In the genomic region with DNA sequence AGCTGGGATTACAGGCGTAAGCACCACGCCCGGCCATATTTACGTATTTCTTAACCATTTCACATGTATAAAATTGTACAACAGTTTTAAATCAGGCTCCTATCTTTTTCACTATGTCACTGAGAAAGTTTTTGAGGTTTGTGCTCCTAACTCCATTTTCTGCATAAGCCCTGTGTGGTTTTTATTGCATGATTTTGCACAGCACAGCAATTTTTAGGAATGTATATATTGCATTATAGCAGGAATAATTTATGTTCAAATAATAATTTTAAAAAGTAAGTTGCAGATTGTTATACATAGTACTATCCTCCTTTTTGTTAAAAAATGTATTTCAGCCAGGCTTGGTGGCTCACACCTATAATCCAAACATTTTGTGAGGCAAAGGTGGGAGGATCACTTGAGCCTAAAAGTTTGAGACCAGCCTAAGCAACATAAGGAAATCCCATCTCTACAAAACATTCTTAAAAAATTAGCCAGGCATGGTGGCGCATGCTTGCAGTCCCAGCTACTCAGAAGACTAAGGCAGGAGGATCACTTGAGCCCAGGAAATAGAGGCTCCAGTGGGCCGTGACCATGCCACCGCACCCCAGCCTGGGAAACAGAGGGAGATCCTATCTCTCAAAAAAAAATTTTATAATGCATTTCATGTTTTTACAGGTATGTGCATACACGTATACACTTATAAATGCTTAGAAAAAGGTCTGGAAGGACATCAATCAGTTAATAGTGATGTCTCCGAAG, we compare ENCODE assay signal across 28 cellular contexts.
"Had no signal": no experiment of that assay in that cellular context is flagged by ENCODE, and none has a peak within 500 bp of the region (broad histone marks: within the 10 kb centered on the region; RNA-seq: fewer than 3 reads in every experiment).

No MANE protein-coding gene starts in this region.

- H3K4me1 ChIP-seq: lower lobe of right lung, prostate gland, right atrium auricular region, testis, upper lobe of left lung had no signal

- H3K27ac Mint-ChIP-seq: nephron progenitor cell; stimulated activated effector memory CD8-positive, alpha-beta T cell treated with anti-CD3 and anti-CD28 coated beads, Interleukin-12 subunit alpha, Interleukin-12 subunit beta, amount 100 ng/mL, for 72 hours had no signal

- H3K4me3 ChIP-seq: dorsolateral prefrontal cortex, lower lobe of right lung, prostate gland, right atrium auricular region, sigmoid colon, testis, tibial nerve, upper lobe of left lung had no signal

- H3K9me3 ChIP-seq: lower lobe of right lung, prostate gland, right atrium auricular region, sigmoid colon, testis, tibial nerve, upper lobe of left lung had no signal

- FAIRE-seq: colon, urothelium cell line had no signal

- DNase-seq: dorsolateral prefrontal cortex; effector CD4-positive, alpha-beta T cell; foreskin melanocyte; hypothalamus; immature natural killer cell; islet precursor cell; kidney glomerular epithelial cell; left colon; left ventricle myocardium superior; lower lobe of right lung; naive thymus-derived CD8-positive, alpha-beta T cell; nephron progenitor cell; nucleus accumbens; sigmoid colon; stimulated activated CD4-positive, alpha-beta T cell treated with anti-CD3 and anti-CD28 coated beads, Interleukin-2, amount 100 ng/mL, for 24 hours; stimulated activated CD4-positive, alpha-beta T cell treated with anti-CD3 and anti-CD28 coated beads, Interleukin-4, amount 100 ng/mL, for 24 hours; stimulated activated naive CD8-positive, alpha-beta T cell treated with anti-CD3 and anti-CD28 coated beads, Interleukin-15, Interleukin-2, amounts not matched to agents 100 U/mL and 50 U/mL, for 24 hours; substantia nigra; testis; upper lobe of left lung had no signal

- H3K4me1 Mint-ChIP-seq: nephron progenitor cell had no signal

- H3K27ac ChIP-seq: dorsolateral prefrontal cortex, epithelial cell of prostate, lower lobe of right lung, prostate gland, right atrium auricular region, sigmoid colon, testis, tibial nerve, upper lobe of left lung had no signal

- ATAC-seq: esophagus mucosa; left colon; left ventricle myocardium superior; lower lobe of right lung; naive thymus-derived CD8-positive, alpha-beta T cell; stimulated activated effector memory CD8-positive, alpha-beta T cell treated with anti-CD3 and anti-CD28 coated beads, Interleukin-12 subunit alpha, Interleukin-12 subunit beta, amount 100 ng/mL, for 72 hours; stimulated activated naive CD8-positive, alpha-beta T cell treated with anti-CD3 and anti-CD28 coated beads, Interleukin-15, Interleukin-2, amounts not matched to agents 100 U/mL and 50 U/mL, for 24 hours had no signal

- H3K27me3 Mint-ChIP-seq: naive thymus-derived CD8-positive, alpha-beta T cell had no signal

- H3K4me3 Mint-ChIP-seq: immature natural killer cell; nephron progenitor cell; stimulated activated effector memory CD8-positive, alpha-beta T cell treated with anti-CD3 and anti-CD28 coated beads, Interleukin-12 subunit alpha, Interleukin-12 subunit beta, amount 100 ng/mL, for 72 hours had no signal

- H3K9me3 Mint-ChIP-seq: immature natural killer cell; naive thymus-derived CD8-positive, alpha-beta T cell; nephron progenitor cell; stimulated activated effector memory CD8-positive, alpha-beta T cell treated with anti-CD3 and anti-CD28 coated beads, Interleukin-12 subunit alpha, Interleukin-12 subunit beta, amount 100 ng/mL, for 72 hours had no signal

- H3K36me3 ChIP-seq: prostate gland had no signal

- H3K27me3 ChIP-seq: dorsolateral prefrontal cortex, right atrium auricular region, sigmoid colon, testis, tibial nerve, upper lobe of left lung had no signal
